23 cellular contexts compared by ENCODE assay signal in genomic region chr1:113279776-113280391, GRCh38.
"Had no signal": no experiment of that assay in that cellular context is flagged by ENCODE, and none has a peak within 500 bp of the region (broad histone marks: within the 10 kb centered on the region; RNA-seq: fewer than 3 reads in every experiment).

No MANE protein-coding gene starts in this region.

- H3K4me1 Mint-ChIP-seq: naive B cell; stimulated activated naive B cell treated with anti-CD40 and anti-IgM and Interleukin-4, amounts not matched to agents 10 μg/mL and 1 μg/mL and 100 μg/mL, for 72 hours had no signal

- DNase-seq: effector memory CD4-positive, alpha-beta T cell; esophagus squamous epithelium; foreskin fibroblast; glutamatergic neuron; left ventricle myocardium superior; mesenchymal stem cell; midbrain; naive B cell; nephron progenitor cell; retina; stimulated activated CD4-positive, alpha-beta T cell treated with anti-CD3 and anti-CD28 coated beads, Interleukin-2, amount 100 ng/mL, for 24 hours; stimulated activated CD4-positive, alpha-beta T cell treated with anti-CD3 and anti-CD28 coated beads, Interleukin-4, amount 100 ng/mL, for 4 hours; stimulated activated naive B cell treated with anti-CD40 and anti-IgM and Interleukin-4, amounts not matched to agents 10 μg/mL and 1 μg/mL and 100 μg/mL, for 72 hours had no signal

- H3K79me2 ChIP-seq: parathyroid adenoma had no signal

- ATAC-seq: gastroesophageal sphincter; left ventricle myocardium superior; sciatic nerve; stimulated activated naive B cell treated with anti-CD40 and anti-IgM and Interleukin-4, amounts not matched to agents 10 μg/mL and 1 μg/mL and 100 μg/mL, for 72 hours had no signal

- H3K27ac ChIP-seq: epithelial cell of prostate, esophagus squamous epithelium, gastroesophageal sphincter, parathyroid adenoma, prostate gland had no signal

- H3K36me3 ChIP-seq: esophagus squamous epithelium, gastroesophageal sphincter, prostate gland had no signal

- FAIRE-seq: endometrium, keratinocyte, urothelium cell line had no signal

- H3K4me3 Mint-ChIP-seq: naive B cell; nephron progenitor cell; stimulated activated naive B cell treated with anti-CD40 and anti-IgM and Interleukin-4, amounts not matched to agents 10 μg/mL and 1 μg/mL and 100 μg/mL, for 72 hours; type B pancreatic cell had no signal

- H2AFZ ChIP-seq: parathyroid adenoma had no signal

- H3K9me3 ChIP-seq: esophagus squamous epithelium, gastroesophageal sphincter, prostate gland had no signal

- H3K36me3 Mint-ChIP-seq: naive B cell; stimulated activated naive B cell treated with anti-CD40 and anti-IgM and Interleukin-4, amounts not matched to agents 10 μg/mL and 1 μg/mL and 100 μg/mL, for 72 hours; type B pancreatic cell had no signal

- H3K27ac Mint-ChIP-seq: naive B cell; nephron progenitor cell; stimulated activated naive B cell treated with anti-CD40 and anti-IgM and Interleukin-4, amounts not matched to agents 10 μg/mL and 1 μg/mL and 100 μg/mL, for 72 hours; type B pancreatic cell had no signal

- H3K9ac ChIP-seq: parathyroid adenoma had no signal

- H3K9me3 Mint-ChIP-seq: naive B cell; nephron progenitor cell; stimulated activated naive B cell treated with anti-CD40 and anti-IgM and Interleukin-4, amounts not matched to agents 10 μg/mL and 1 μg/mL and 100 μg/mL, for 72 hours; type B pancreatic cell had no signal

- H3K4me1 ChIP-seq: gastroesophageal sphincter, parathyroid adenoma, prostate gland had no signal

- H3K4me3 ChIP-seq: esophagus squamous epithelium, gastroesophageal sphincter, lung, prostate gland had no signal

- H3K27me3 ChIP-seq: esophagus squamous epithelium, gastroesophageal sphincter had no signal

- H3K27me3 Mint-ChIP-seq: type B pancreatic cell had no signal
